ENCODE assay signal across 1 cellular context in genomic region chr11:6619021-6619745, GRCh38.
A peak's percentile ranks its signal among the peaks of the same experiment; 100 is the strongest.
TF ChIP-seq lines count a peak whose summit lies in the region.

TSS of gene TPP1 (minus strand) at chr11:6619422. CDS start at chr11:6619400, 22 bp downstream.

TF ChIP-seq in HepG2, 621 proteins besides CTCF, POLR2A, EP300 and RAD21 (continued from another document):
- TF ChIP-seq TFE3 (CRISPR knock-in tag; IDR thresholded peaks at IDR 0.05) = peak; percentile 97
- no peak for TF ChIP-seq RARG (CRISPR knock-in tag; IDR thresholded peaks at IDR 0.05; ENCODE audit: low read depth)
- TF ChIP-seq, protein P1, sequence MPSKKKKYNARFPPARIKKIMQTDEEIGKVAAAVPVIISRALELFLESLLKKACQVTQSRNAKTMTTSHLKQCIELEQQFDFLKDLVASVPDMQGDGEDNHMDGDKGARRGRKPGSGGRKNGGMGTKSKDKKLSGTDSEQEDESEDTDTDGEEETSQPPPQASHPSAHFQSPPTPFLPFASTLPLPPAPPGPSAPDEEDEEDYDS (CRISPR knock-in tag; IDR thresholded peaks at IDR 0.05) = peak; percentile 95
- peak; percentile 82; the same call in 1 of the 2 replicates for TF ChIP-seq SIN3A (IDR thresholded peaks at IDR 0.05; ENCODE audit: borderline replicate concordance, low read depth, low read length)
- TF ChIP-seq DR1 (CRISPR knock-in tag; IDR thresholded peaks at IDR 0.05) = peak; percentile 68; the same call in 1 of the 2 replicates
- no peak for TF ChIP-seq ZNF549 (CRISPR knock-in tag; IDR thresholded peaks at IDR 0.05)
- TF ChIP-seq POGZ (CRISPR knock-in tag; IDR thresholded peaks at IDR 0.05) = 0 out of 2 replicates have a peak, but pooled peaks have one; percentile 39
- TF ChIP-seq YEATS2 (CRISPR knock-in tag; IDR thresholded peaks at IDR 0.05; ENCODE audit: borderline replicate concordance) = peak; percentile 78; the same call in 1 of the 2 replicates
- TF ChIP-seq KDM2A (CRISPR knock-in tag; IDR thresholded peaks at IDR 0.05; ENCODE audit: borderline replicate concordance, low read depth) = 0 out of 2 replicates have a peak, but pooled peaks have one; percentile 41
- peak; percentile 71; the same call in 1 of the 2 replicates for TF ChIP-seq SIN3B (IDR thresholded peaks at IDR 0.05; ENCODE audit: low read length)
- TF ChIP-seq RFXAP (CRISPR knock-in tag; IDR thresholded peaks at IDR 0.05; ENCODE audit: borderline replicate concordance) = peak; percentile 100
- TF ChIP-seq MED1 (CRISPR knock-in tag; IDR thresholded peaks at IDR 0.05) = peak; percentile 45; the same call in 1 of the 2 replicates
- TF ChIP-seq FOXA3 (CRISPR knock-in tag; IDR thresholded peaks at IDR 0.05) = peak; percentile 42; the same call in 1 of the 2 replicates
- TF ChIP-seq THAP8 (CRISPR knock-in tag; IDR thresholded peaks at IDR 0.05; ENCODE audit: borderline replicate concordance) = no peak
- no peak for TF ChIP-seq ISX (CRISPR knock-in tag; conservative IDR thresholded peaks at IDR 0.05)
- 0 out of 2 replicates have a peak, but pooled peaks have one; percentile 23 for TF ChIP-seq ZNF552 (CRISPR knock-in tag; IDR thresholded peaks at IDR 0.05; ENCODE audit: borderline replicate concordance)
- TF ChIP-seq KDM5B (CRISPR knock-in tag; IDR thresholded peaks at IDR 0.05; ENCODE audit: borderline replicate concordance) = peak; percentile 36; the same call in 1 of the 2 replicates
- TF ChIP-seq TOPORS (CRISPR knock-in tag; IDR thresholded peaks at IDR 0.05) = no peak
- TF ChIP-seq ZKSCAN1 (IDR thresholded peaks at IDR 0.05; ENCODE audit: low read length) = no peak
- TF ChIP-seq ZNF770 (CRISPR knock-in tag; IDR thresholded peaks at IDR 0.05) = no peak
TF ChIP-seq in HepG2: peak in this region for 135.
